Comparison of ENCODE assay signal across 24 cellular contexts in the genomic region with DNA sequence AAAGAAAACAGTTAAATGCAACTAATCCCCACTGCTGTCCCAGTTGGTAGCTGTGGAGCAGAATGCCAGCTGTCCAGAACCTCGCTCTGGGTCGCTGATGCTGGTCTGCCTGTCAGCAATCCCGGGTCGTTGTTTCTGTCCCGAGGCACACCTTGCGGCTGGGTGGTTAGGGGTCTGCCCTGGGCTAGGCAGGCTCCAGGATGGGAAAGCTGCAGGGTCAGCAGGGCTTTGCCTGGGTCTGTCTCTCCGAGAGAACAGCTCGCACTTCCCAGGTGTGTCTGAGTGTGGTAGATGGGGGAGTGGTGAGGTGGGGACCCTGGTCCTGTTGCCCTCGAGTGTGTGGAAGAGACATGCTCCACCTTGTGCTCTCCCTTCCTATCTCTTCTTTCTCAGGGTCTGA.
"Had no signal": no experiment of that assay in that cellular context is flagged by ENCODE, and none has a peak within 500 bp of the region (broad histone marks: within the 10 kb centered on the region; RNA-seq: fewer than 3 reads in every experiment).

No MANE protein-coding gene starts in this region.

- H3K36me3 ChIP-seq: colonic mucosa, esophagus squamous epithelium, gastrocnemius medialis, gastroesophageal sphincter, heart left ventricle, heart right ventricle had no signal

- H3K9me3 ChIP-seq: colonic mucosa, esophagus squamous epithelium, gastrocnemius medialis, gastroesophageal sphincter, heart left ventricle, heart right ventricle had no signal

- H3K27ac ChIP-seq: colonic mucosa, coronary artery, dorsolateral prefrontal cortex, epithelial cell of prostate, esophagus squamous epithelium, foreskin keratinocyte, gastrocnemius medialis, gastroesophageal sphincter, heart left ventricle, heart right ventricle had no signal

- H3K9me3 Mint-ChIP-seq: dendritic cell treated with granulocyte-macrophage colony-stimulating factor and Interleukin-4, amounts not matched to agents 40 ng/mL and 50 ng/mL, for 4 days; effector memory CD8-positive, alpha-beta T cell; endodermal cell had no signal

- H3K4me3 Mint-ChIP-seq: dendritic cell treated with granulocyte-macrophage colony-stimulating factor and Interleukin-4, amounts not matched to agents 40 ng/mL and 50 ng/mL, for 4 days; effector memory CD8-positive, alpha-beta T cell; endodermal cell had no signal

- H3K27ac Mint-ChIP-seq: dendritic cell treated with granulocyte-macrophage colony-stimulating factor and Interleukin-4, amounts not matched to agents 40 ng/mL and 50 ng/mL, for 4 days; effector memory CD8-positive, alpha-beta T cell; endodermal cell had no signal

- H3K27me3 ChIP-seq: colonic mucosa, gastrocnemius medialis had no signal

- DNase-seq: colonic mucosa; cortex of kidney; dermis blood vessel endothelial cell; dorsolateral prefrontal cortex; effector CD4-positive, alpha-beta T cell; effector CD8-positive, alpha-beta T cell; effector memory CD4-positive, alpha-beta T cell; effector memory CD8-positive, alpha-beta T cell; endodermal cell; erythroblast; esophagus squamous epithelium; foreskin fibroblast; foreskin keratinocyte; foreskin melanocyte; gastrocnemius medialis; glutamatergic neuron; head of caudate nucleus; heart left ventricle; heart right ventricle had no signal

- H3K4me3 ChIP-seq: colonic mucosa, coronary artery, dorsolateral prefrontal cortex, esophagus squamous epithelium, gastrocnemius medialis, gastroesophageal sphincter, heart left ventricle, heart right ventricle had no signal

- H3K4me1 Mint-ChIP-seq: endodermal cell had no signal

- H3K4me1 ChIP-seq: colonic mucosa, esophagus squamous epithelium, foreskin keratinocyte, gastrocnemius medialis, gastroesophageal sphincter had no signal

- ATAC-seq: effector memory CD8-positive, alpha-beta T cell; esophagus mucosa; foreskin keratinocyte; gastrocnemius medialis; gastroesophageal sphincter; heart left ventricle; heart right ventricle had no signal
